Comparison of ENCODE assay signal across 8 cellular contexts in the genomic region with DNA sequence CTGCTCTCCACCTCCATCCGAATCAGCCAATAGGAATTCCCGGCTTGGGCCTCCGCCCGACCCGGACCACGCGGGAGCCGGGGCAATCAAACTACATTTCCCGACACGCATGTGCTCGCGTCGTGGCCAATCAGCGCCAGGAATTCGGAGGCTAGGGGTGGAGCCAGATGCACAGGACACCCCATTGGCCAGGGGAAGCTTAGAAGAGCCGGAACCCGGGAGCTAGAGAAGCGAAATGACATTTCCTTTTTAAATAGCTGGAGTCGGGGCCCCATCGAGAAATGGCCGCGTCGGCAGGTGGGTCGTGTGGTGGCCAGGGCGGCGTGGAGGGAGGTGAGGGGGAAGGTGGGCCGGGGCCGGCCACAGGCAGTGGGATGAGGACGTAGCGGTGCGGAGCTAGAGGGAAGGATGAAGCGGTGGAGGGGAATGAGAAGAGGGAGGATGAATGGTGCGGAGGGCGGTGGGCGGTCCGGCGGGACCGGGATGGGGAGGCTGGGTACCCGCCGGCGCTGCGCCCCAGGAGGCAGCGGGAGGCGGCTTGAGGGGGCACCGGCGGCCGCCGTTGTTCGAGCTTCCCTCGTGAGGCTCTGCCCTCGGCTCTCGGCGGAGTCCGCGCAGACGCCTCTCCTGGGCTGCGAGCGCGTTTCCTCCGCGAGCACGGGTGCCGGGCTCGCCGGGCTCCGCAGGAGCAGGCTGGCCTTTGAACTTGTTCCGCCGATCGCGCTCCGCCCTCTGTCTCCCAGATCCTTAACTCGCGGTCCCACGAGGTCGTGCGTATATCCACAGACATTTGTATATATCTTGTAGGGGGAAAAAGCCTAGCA. TPM values are rescaled to one million over a fixed set of nuclear protein-coding genes. Genes with fewer than 3 reads are reported as not detected.
DNase-seq lines count a peak whose midpoint lies in the region; ATAC-seq and TF ChIP-seq lines count a peak whose summit lies in the region.

A gene with protein sequence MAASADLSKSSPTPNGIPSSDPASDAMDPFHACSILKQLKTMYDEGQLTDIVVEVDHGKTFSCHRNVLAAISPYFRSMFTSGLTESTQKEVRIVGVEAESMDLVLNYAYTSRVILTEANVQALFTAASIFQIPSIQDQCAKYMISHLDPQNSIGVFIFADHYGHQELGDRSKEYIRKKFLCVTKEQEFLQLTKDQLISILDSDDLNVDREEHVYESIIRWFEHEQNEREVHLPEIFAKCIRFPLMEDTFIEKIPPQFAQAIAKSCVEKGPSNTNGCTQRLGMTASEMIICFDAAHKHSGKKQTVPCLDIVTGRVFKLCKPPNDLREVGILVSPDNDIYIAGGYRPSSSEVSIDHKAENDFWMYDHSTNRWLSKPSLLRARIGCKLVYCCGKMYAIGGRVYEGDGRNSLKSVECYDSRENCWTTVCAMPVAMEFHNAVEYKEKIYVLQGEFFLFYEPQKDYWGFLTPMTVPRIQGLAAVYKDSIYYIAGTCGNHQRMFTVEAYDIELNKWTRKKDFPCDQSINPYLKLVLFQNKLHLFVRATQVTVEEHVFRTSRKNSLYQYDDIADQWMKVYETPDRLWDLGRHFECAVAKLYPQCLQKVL (plus strand): TSS at position 233 of the 824 bp plus-strand sequence. CDS start 49 bp downstream, at position 282.

- intact Hi-C loops in esophagus muscularis mucosa (cut with DNase I) = no loop called here

- peaks cover 15% of the 10 kb centered on the region for H3K27me3 Mint-ChIP-seq in activated T-cell treated with anti-CD3 and anti-CD28 coated beads, Interleukin-2, amount 50 U/mL, for 72 hours (ENCODE audit: low read depth)

- DNase-seq in DND-41 = peak; percentile 99
- peak; percentile 100 for DNase-seq in Karpas-422
- peak; percentile 98 for DNase-seq in RKO (ENCODE audit: low spot score)
- peak; percentile 96 to 97 for DNase-seq in activated T-cell treated with anti-CD3 and anti-CD28 coated beads, Interleukin-2, amount 50 U/mL, for 72 hours
- peak; percentile 99 for DNase-seq in esophagus muscularis mucosa (ENCODE audit: extremely low spot score)
- DNase-seq in stimulated activated CD8-positive, alpha-beta memory T cell treated with anti-CD3 and anti-CD28 coated beads, Interleukin-7, amount 100 ng/mL, for 1 hour (ENCODE audit: low read depth in 2 of 2) = peak; percentile 91 to 92

- no peaks in the 10 kb centered on the region for H3K9me3 ChIP-seq in DND-41 (ENCODE audit: insufficient read depth, low read length, severe bottlenecking)
- no peaks in the 10 kb centered on the region for H3K9me3 ChIP-seq in Karpas-422 (ENCODE audit: low read length)
- H3K9me3 ChIP-seq in esophagus muscularis mucosa = no peaks in the 10 kb centered on the region
- no peaks in the 10 kb centered on the region for H3K9me3 ChIP-seq in muscle layer of colon (ENCODE audit: low read length)

- peak within 1 kb of the TSS; percentile 91 to 95 for H3K4me3 Mint-ChIP-seq in activated T-cell treated with anti-CD3 and anti-CD28 coated beads, Interleukin-2, amount 50 U/mL, for 72 hours

- H3K36me3 ChIP-seq in DND-41 (ENCODE audit: insufficient read depth, low read length) = peaks cover 6% of the 10 kb centered on the region; the same call in 1 of the 2 replicates
- peaks cover 26% of the 10 kb centered on the region for H3K36me3 ChIP-seq in Karpas-422 (ENCODE audit: insufficient read depth, low read length)
- peaks cover 0 to 1% (median under 1%) of the 10 kb centered on the region in 4 donors for H3K36me3 ChIP-seq in esophagus muscularis mucosa
- H3K36me3 ChIP-seq in muscle layer of colon (ENCODE audit: insufficient read depth, low read length) = peaks cover 1% of the 10 kb centered on the region

- under 1% methylated on average over 46 of the region's 76 CpGs for WGBS in esophagus muscularis mucosa

- no peak for TF ChIP-seq EP300 in esophagus muscularis mucosa (IDR thresholded peaks at IDR 0.05)

- H3K36me3 Mint-ChIP-seq in activated T-cell treated with anti-CD3 and anti-CD28 coated beads, Interleukin-2, amount 50 U/mL, for 72 hours (ENCODE audit: insufficient read depth in 2 of 2) = peaks cover 5 to 10% of the 10 kb centered on the region in 2 donors

- peak within 1 kb of the TSS; percentile 85 for H2AFZ ChIP-seq in DND-41 (ENCODE audit: low read depth, low read length)
- peak within 1 kb of the TSS; percentile 25 for H2AFZ ChIP-seq in Karpas-422 (ENCODE audit: low read length)

- H3K4me2 ChIP-seq in DND-41 (ENCODE audit: insufficient read depth, low read length) = peak within 1 kb of the TSS; percentile 90
- H3K4me2 ChIP-seq in Karpas-422 (ENCODE audit: low read depth, low read length, poor library complexity, severe bottlenecking) = peak within 1 kb of the TSS; percentile 88

- peaks cover 29% of the 10 kb centered on the region for H3K4me1 Mint-ChIP-seq in activated T-cell treated with anti-CD3 and anti-CD28 coated beads, Interleukin-2, amount 50 U/mL, for 72 hours (ENCODE audit: low read depth)

- H3K79me2 ChIP-seq in DND-41 (ENCODE audit: insufficient read depth, low read length) (peaks cover 19% of the 10 kb centered on the region), Karpas-422 (ENCODE audit: low read length) (peaks cover 51% of the 10 kb centered on the region)

- no peaks in the 10 kb centered on the region for H3K9me2 ChIP-seq in Karpas-422 (replicated peaks; ENCODE audit: insufficient read depth, low read length)

- ATAC-seq in DND-41 (ENCODE audit: insufficient read depth, low read depth) (peak; percentile 97), GM21825 (IDR thresholded peaks at IDR 0.05; ENCODE audit: unreplicated experiment) (peak; percentile 94)
- peak; percentile 93 to 94 for ATAC-seq in activated T-cell treated with anti-CD3 and anti-CD28 coated beads, Interleukin-2, amount 50 U/mL, for 72 hours (replicated peaks in 1 of 2)

- no peak for TF ChIP-seq POLR2A in esophagus muscularis mucosa (IDR thresholded peaks at IDR 0.05; ENCODE audit: low read depth)

- peak within 1 kb of the TSS; percentile 87 for H3K27ac Mint-ChIP-seq in activated T-cell treated with anti-CD3 and anti-CD28 coated beads, Interleukin-2, amount 50 U/mL, for 72 hours

- TF ChIP-seq CTCF in DND-41 (IDR thresholded peaks at IDR 0.05; ENCODE audit: borderline replicate concordance, extremely low read depth, low read length, poor library complexity, severe bottlenecking) = no peak
- TF ChIP-seq CTCF in esophagus muscularis mucosa (IDR thresholded peaks at IDR 0.05) = no peak

- peak within 1 kb of the TSS; percentile 23 for H3K27ac ChIP-seq in DND-41 (ENCODE audit: low read length)
- H3K27ac ChIP-seq in Karpas-422 (ENCODE audit: low read length) = peak within 1 kb of the TSS; percentile 85
- peak within 1 kb of the TSS; percentile 81 to 90 (median 86) for H3K27ac ChIP-seq in esophagus muscularis mucosa (replicated peaks in 1 of 4)
- peak within 1 kb of the TSS; percentile 79 for H3K27ac ChIP-seq in muscle layer of colon (ENCODE audit: low read depth, low read length)

- H3K9ac ChIP-seq in DND-41 (ENCODE audit: low read depth, low read length) (peak within 1 kb of the TSS; percentile 45), Karpas-422 (ENCODE audit: low read length) (peak within 1 kb of the TSS; percentile 77), muscle layer of colon (ENCODE audit: low read length) (peak within 1 kb of the TSS; percentile 42)

- no peaks in the 10 kb centered on the region for H4K20me1 ChIP-seq in DND-41 (ENCODE audit: insufficient read depth, low read length)
- H4K20me1 ChIP-seq in Karpas-422 (ENCODE audit: insufficient read depth, low read depth, low read length) = peaks cover 4% of the 10 kb centered on the region; the same call in 1 of the 2 replicates

- H3K9me3 Mint-ChIP-seq in activated T-cell treated with anti-CD3 and anti-CD28 coated beads, Interleukin-2, amount 50 U/mL, for 72 hours = no peaks in the 10 kb centered on the region

- no peaks in the 10 kb centered on the region for H3K27me3 ChIP-seq in DND-41 (ENCODE audit: insufficient read depth, low read length, poor library complexity)
- no peaks in the 10 kb centered on the region for H3K27me3 ChIP-seq in Karpas-422 (ENCODE audit: low read length)
- H3K27me3 ChIP-seq in esophagus muscularis mucosa = peaks cover 0 to under 1% (median 0%) of the 10 kb centered on the region in 4 donors
- H3K27me3 ChIP-seq in muscle layer of colon (ENCODE audit: control insufficient read depth in 1 of 2, insufficient read depth in 2 of 2, low read length in 2 of 2) = no peaks in the 10 kb centered on the region

- peaks cover 25% of the 10 kb centered on the region for H3K4me1 ChIP-seq in DND-41 (ENCODE audit: insufficient read depth, low read length)
- peaks cover 66% of the 10 kb centered on the region for H3K4me1 ChIP-seq in Karpas-422 (ENCODE audit: low read length)
- H3K4me1 ChIP-seq in esophagus muscularis mucosa = peaks cover 9 to 25% (median 17%) of the 10 kb centered on the region in 4 donors
- peaks cover 5% of the 10 kb centered on the region for H3K4me1 ChIP-seq in muscle layer of colon (ENCODE audit: insufficient read depth, low read length)

- H3K4me3 ChIP-seq in DND-41 (ENCODE audit: low read depth in 1 of 2, low read length in 2 of 2) (peak within 1 kb of the TSS; percentile 39 to 65; a peak in 3 of 4 replicates), Karpas-422 (ENCODE audit: low read length) (peak within 1 kb of the TSS; percentile 81), esophagus muscularis mucosa (peak within 1 kb of the TSS; percentile 80 to 99 (median 90)), muscle layer of colon (ENCODE audit: low read depth in 1 of 2, low read length in 2 of 2) (peak within 1 kb of the TSS; percentile 77 to 96)

RNA-seq across cellular contexts. Expression of the gene that starts here (rescaled TPM):
- 22.7 and 79.9 TPM in 2 replicates for total RNA-seq in Karpas-422 (2014; rRNA removed; shearing (Covaris generic); ENCODE audit: low replicate concordance)
- total RNA-seq in activated T-cell treated with anti-CD3 and anti-CD28 coated beads, Interleukin-2, amount 50 U/mL, for 72 hours = 10 to 100 TPM; 14.7 to 20.4 TPM
- total RNA-seq in esophagus muscularis mucosa = 1 to 10 TPM; 1.4 to 3.3 (median 2.4) TPM

Comparison
In these comparisons a context has a peak if more than half of its experiments do, and no peak if none do; other contexts are left out.
1. Peak in every context shown above with its lines: DNase-seq, ATAC-seq, H3K4me3 ChIP-seq and H3K27ac ChIP-seq.
2. H3K27ac ChIP-seq: peak in every context shown above with its lines; median percentile 86 in esophagus muscularis mucosa; 85 in Karpas-422; 79 in muscle layer of colon; 23 in DND-41.